1 cellular context compared by ENCODE assay signal in the genomic region with DNA sequence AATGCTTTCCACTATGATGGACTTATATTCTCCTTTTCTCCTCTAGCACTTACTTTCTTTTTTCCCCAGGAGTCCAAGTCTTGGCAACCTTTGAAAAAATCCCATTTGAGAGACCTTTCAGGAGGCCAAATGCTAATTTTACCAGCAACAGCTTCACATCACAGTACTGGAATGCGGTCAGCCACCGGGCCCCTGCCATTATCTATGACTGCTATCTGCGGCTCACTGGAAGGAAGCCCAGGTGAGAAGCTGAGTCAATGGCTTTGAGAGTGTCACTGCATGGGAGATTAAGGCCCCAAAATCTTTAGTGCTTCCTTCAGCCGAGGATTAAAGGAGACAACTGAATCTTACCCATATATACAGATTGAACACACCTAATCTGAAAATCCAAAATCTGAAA.
TF ChIP-seq lines count a peak whose summit lies in the region.

No MANE protein-coding gene starts in this region.

TF ChIP-seq in IMR-90, 13 proteins besides CTCF, POLR2A, EP300 and RAD21 (continued from another document):
- TF ChIP-seq NFE2L2 (IDR thresholded peaks at IDR 0.05; ENCODE audit: low read depth, low read length) (no peak), MAFK (IDR thresholded peaks at IDR 0.05; ENCODE audit: low read depth, low read length) (no peak)
